12 cellular contexts compared by ENCODE assay signal in the genomic region with DNA sequence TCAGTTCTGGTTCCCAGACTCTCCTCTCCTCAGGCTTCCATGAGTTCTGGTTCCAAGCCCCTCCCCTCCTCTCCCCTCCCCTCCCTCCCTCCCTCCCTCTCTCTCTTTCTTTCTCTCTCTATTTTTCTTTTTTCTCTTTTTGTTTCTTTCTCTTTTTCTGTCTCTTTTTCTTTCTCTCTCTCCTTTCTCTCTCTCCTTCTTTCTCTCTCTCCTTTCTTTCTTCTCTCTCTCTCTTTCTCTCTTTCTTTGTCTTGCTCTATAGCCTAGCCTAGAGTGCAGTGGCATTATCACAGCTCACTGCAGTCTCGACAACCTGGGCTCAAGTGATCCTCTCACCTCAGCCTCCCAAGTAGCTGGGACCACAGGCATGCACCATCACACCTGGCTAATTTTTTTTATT. TPM values are rescaled to one million over a fixed set of nuclear protein-coding genes. Genes with fewer than 3 reads are reported as not detected.
A peak's percentile ranks its signal among the peaks of the same experiment; 100 is the strongest.
DNase-seq lines count a peak whose midpoint lies in the region; TF ChIP-seq lines count a peak whose summit lies in the region.
"Had no signal": no experiment of that assay in that cellular context is flagged by ENCODE, and none has a peak within 500 bp of the region (broad histone marks: within the 10 kb centered on the region; RNA-seq: fewer than 3 reads in every experiment).

No MANE protein-coding gene starts in this region.

- H3K27ac Mint-ChIP-seq in brain, result peak overlapping the region in 3 of 5 experiments; percentile 3 to 99 (median 93)
- H3K27ac Mint-ChIP-seq: CD8-positive, alpha-beta T cell had no signal

- CTCF ChIA-PET in HEK293 (lab: Yijun Ruan, JAX), result interaction anchor here (0.7 to 3.8 kb wide), 24 partner anchors 10 to 265 kb away, joined by 3 to 33 read pairs (median 5); a partner anchor contains a TSS

- no peaks in the 10 kb centered on the region for H3K9me3 ChIP-seq in BLaER1
- H3K9me3 ChIP-seq in HEK293 (ENCODE audit: control insufficient read depth, insufficient read depth, low read depth, low read length), result no peaks in the 10 kb centered on the region
- no peaks in the 10 kb centered on the region for H3K9me3 ChIP-seq in neutrophil
- H3K9me3 ChIP-seq: HAP-1 had no signal

- no peak overlapping the region for H3K9ac ChIP-seq in BLaER1

- no peaks in the 10 kb centered on the region for H3K27me3 ChIP-seq in BLaER1
- H3K27me3 ChIP-seq in neutrophil, result no peaks in the 10 kb centered on the region

- H3K36me3 Mint-ChIP-seq in brain, result no peaks in the 10 kb centered on the region
- H3K36me3 Mint-ChIP-seq: CD8-positive, alpha-beta T cell had no signal

- peak overlapping the region; percentile 27; the same call in 1 of the 2 replicates for H3K27ac ChIP-seq in BLaER1
- H3K27ac ChIP-seq in HEK293 (ENCODE audit: extremely low read depth, low read depth, low read length), result no peak overlapping the region
- peak overlapping the region; percentile 49 for H3K27ac ChIP-seq in neutrophil
- H3K27ac ChIP-seq: HL-60, RWPE1 had no signal

- H4K20me1 ChIP-seq in BLaER1, result no peaks in the 10 kb centered on the region

- H3K4me1 ChIP-seq in BLaER1, result peaks cover 42% of the 10 kb centered on the region
- no peaks in the 10 kb centered on the region for H3K4me1 ChIP-seq in HEK293 (ENCODE audit: control insufficient read depth, insufficient read depth, low read length)
- H3K4me1 ChIP-seq in neutrophil (ENCODE audit: control insufficient read depth in 1 of 2, insufficient read depth in 1 of 2, low read depth in 1 of 2, low read length in 1 of 2), result peaks cover 25% of the 10 kb centered on the region in 2 experiments

- peaks cover 0 to 1% (median 0%) of the 10 kb centered on the region in 5 experiments for H3K9me3 Mint-ChIP-seq in brain
- H3K9me3 Mint-ChIP-seq: CD8-positive, alpha-beta T cell had no signal

- peak overlapping the region; percentile 73; the same call in 1 of the 2 replicates for H3K4me2 ChIP-seq in BLaER1

- H3K4me3 ChIP-seq in BLaER1, result no peak overlapping the region
- no peak overlapping the region for H3K4me3 ChIP-seq in HEK293 (ENCODE audit: low read depth, low read length)
- no peak overlapping the region for H3K4me3 ChIP-seq in neutrophil (ENCODE audit: low read depth in 1 of 2, low read length in 1 of 2)

- H3K4me3 Mint-ChIP-seq in brain, result peak overlapping the region in 2 of 5 experiments; percentile 31 to 85
- H3K4me3 Mint-ChIP-seq: CD8-positive, alpha-beta T cell had no signal

- no peak for TF ChIP-seq CTCF in HEK293 (tag by site-specific recombination; IDR thresholded peaks at IDR 0.05)
- TF ChIP-seq CTCF in brain (conservative IDR thresholded peaks at IDR 0.05), result no peak
- TF ChIP-seq CTCF in neutrophil (IDR thresholded peaks at IDR 0.05), result no peak

- POLR2A ChIA-PET in HEK293 (lab: Yijun Ruan, JAX), result interaction anchor here (1.2 to 1.6 kb wide), 2 partner anchors 11 to 80 kb away, joined by 5 to 7 read pairs; a partner anchor contains a TSS

- DNase-seq in cerebellar cortex (ENCODE audit: low spot score), result no peak
- DNase-seq in DMS79 (lab: John Stamatoyannopoulos, UW), result no peak
- DNase-seq in DMS53 treated with DMSO at 0.1 percent for 48 hours (lab: John Stamatoyannopoulos, UW; ENCODE audit: unreplicated experiment), result no peak
- DNase-seq: NCI-H1417 treated with DMSO at 0.1 percent for 48 hours had no signal

- H3K36me3 ChIP-seq in BLaER1 (no peaks in the 10 kb centered on the region), HEK293 (ENCODE audit: control insufficient read depth in 2 of 2, insufficient read depth in 1 of 2, low read length in 2 of 2) (peaks cover 0 to 26% of the 10 kb centered on the region in 2 experiments; a peak in 1 of 3 replicates), neutrophil (no peaks in the 10 kb centered on the region)
- H3K36me3 ChIP-seq: HAP-1 had no signal

- peaks cover 40% of the 10 kb centered on the region for H3K27me3 Mint-ChIP-seq in brain

- peaks cover 15% of the 10 kb centered on the region for H3K4me1 Mint-ChIP-seq in brain

TF ChIP-seq in HEK293, 187 proteins besides CTCF, POLR2A, EP300 and RAD21:
- peak; percentile 87 for TF ChIP-seq ZNF596 (tag by site-specific recombination; IDR thresholded peaks at IDR 0.05)
- no peak for TF ChIP-seq ZNF157 (tag by site-specific recombination; IDR thresholded peaks at IDR 0.05)
- TF ChIP-seq ZFP69B (tag by site-specific recombination; IDR thresholded peaks at IDR 0.05), result no peak
- TF ChIP-seq FEZF1 (tag by site-specific recombination; IDR thresholded peaks at IDR 0.05), result no peak
- no peak for TF ChIP-seq ZBTB7A (tag by site-specific recombination; IDR thresholded peaks at IDR 0.05; ENCODE audit: low read depth)
- no peak for TF ChIP-seq ZNF670 (tag by site-specific recombination; IDR thresholded peaks at IDR 0.05; ENCODE audit: low read depth)
- no peak for TF ChIP-seq BCL11A (tag by site-specific recombination; IDR thresholded peaks at IDR 0.05; ENCODE audit: low read depth)
- TF ChIP-seq ZBTB1 (tag by site-specific recombination; IDR thresholded peaks at IDR 0.05), result no peak
- no peak for TF ChIP-seq SP7 (tag by site-specific recombination; IDR thresholded peaks at IDR 0.05)
- no peak for TF ChIP-seq ZNF626 (tag by site-specific recombination; IDR thresholded peaks at IDR 0.05)
- no peak for TF ChIP-seq ZNF585B (tag by site-specific recombination; IDR thresholded peaks at IDR 0.05)
- TF ChIP-seq PRDM1 (tag by site-specific recombination; IDR thresholded peaks at IDR 0.05), result peak; percentile 80
- TF ChIP-seq ZNF366 (tag by site-specific recombination; conservative IDR thresholded peaks at IDR 0.05), result 0 out of 2 replicates have a peak, but pooled peaks have one; percentile 13
- no peak for TF ChIP-seq ZNF174 (tag by site-specific recombination; IDR thresholded peaks at IDR 0.05)
- TF ChIP-seq ZNF112 (tag by site-specific recombination; IDR thresholded peaks at IDR 0.05), result no peak
- no peak for TF ChIP-seq HOXC10 (CRISPR knock-in tag; IDR thresholded peaks at IDR 0.05)

RNA-seq across cellular contexts. Expression of a gene that starts 0.8 kb away (rescaled TPM):
- polyA plus RNA-seq in brain (ENCODE audit: insufficient read depth, low read depth, low replicate concordance), result 0.93 TPM

RNA-seq across cellular contexts. Expression of a gene that starts 25.0 kb away (rescaled TPM):
- polyA plus RNA-seq in brain (ENCODE audit: insufficient read depth, low read depth, low replicate concordance), result 37.5 TPM

RNA-seq across cellular contexts. Expression of a gene that starts 26.1 kb away (rescaled TPM):
- 309 TPM for polyA plus RNA-seq in brain (ENCODE audit: insufficient read depth, low read depth, low replicate concordance)

RNA-seq across cellular contexts. Expression of a gene that starts 28.1 kb away (rescaled TPM):
- 4.1 TPM for polyA plus RNA-seq in brain (ENCODE audit: insufficient read depth, low read depth, low replicate concordance)

RNA-seq across cellular contexts. Expression of a gene that starts 34.9 kb away (rescaled TPM):
- 2.1 TPM for polyA plus RNA-seq in brain (ENCODE audit: insufficient read depth, low read depth, low replicate concordance)
